27 cellular contexts compared by ENCODE assay signal in genomic region chr16:86898386-86898785, GRCh38.
"Had no signal": no experiment of that assay in that cellular context is flagged by ENCODE, and none has a peak within 500 bp of the region (broad histone marks: within the 10 kb centered on the region; RNA-seq: fewer than 3 reads in every experiment).

No MANE protein-coding gene starts in this region.

- FAIRE-seq: endometrium, islet of Langerhans, urothelium cell line had no signal

- H3K4me2 ChIP-seq: smooth muscle cell had no signal

- H3K4me3 Mint-ChIP-seq: effector memory CD8-positive, alpha-beta T cell; natural killer cell; stimulated activated effector memory CD8-positive, alpha-beta T cell treated with anti-CD3 and anti-CD28 coated beads, Interleukin-12 subunit alpha, Interleukin-12 subunit beta, amount 100 ng/mL, for 72 hours; type B pancreatic cell had no signal

- H3K4me3 ChIP-seq: esophagus squamous epithelium, heart right ventricle, left lung, lower lobe of right lung, neural progenitor cell, prostate gland, right atrium auricular region, smooth muscle cell, stomach, tibial artery had no signal

- H2AFZ ChIP-seq: neural progenitor cell had no signal

- H3K9ac ChIP-seq: neural progenitor cell had no signal

- H3K4me1 Mint-ChIP-seq: natural killer cell; stimulated activated effector memory CD8-positive, alpha-beta T cell treated with anti-CD3 and anti-CD28 coated beads, Interleukin-12 subunit alpha, Interleukin-12 subunit beta, amount 100 ng/mL, for 72 hours had no signal

- H3K9me3 Mint-ChIP-seq: effector memory CD8-positive, alpha-beta T cell; natural killer cell; neural progenitor cell; stimulated activated effector memory CD8-positive, alpha-beta T cell treated with anti-CD3 and anti-CD28 coated beads, Interleukin-12 subunit alpha, Interleukin-12 subunit beta, amount 100 ng/mL, for 72 hours; type B pancreatic cell had no signal

- ATAC-seq: effector memory CD8-positive, alpha-beta T cell; heart right ventricle; left cardiac atrium; left lung; lower lobe of right lung; natural killer cell; sciatic nerve; stimulated activated effector memory CD8-positive, alpha-beta T cell treated with anti-CD3 and anti-CD28 coated beads, Interleukin-12 subunit alpha, Interleukin-12 subunit beta, amount 100 ng/mL, for 72 hours had no signal

- H3K4me1 ChIP-seq: esophagus squamous epithelium, left lung, lower lobe of right lung, prostate gland, right atrium auricular region, stomach had no signal

- H3K9me3 ChIP-seq: esophagus squamous epithelium, heart right ventricle, left lung, lower lobe of right lung, prostate gland, right atrium auricular region, stomach, tibial artery had no signal

- H3K27me3 ChIP-seq: neural progenitor cell, right atrium auricular region, tibial artery had no signal

- H3K36me3 ChIP-seq: esophagus squamous epithelium, heart right ventricle, left lung, lower lobe of right lung, neural progenitor cell, prostate gland, right atrium auricular region, stomach, tibial artery had no signal

- H3K36me3 Mint-ChIP-seq: natural killer cell; neural progenitor cell; stimulated activated effector memory CD8-positive, alpha-beta T cell treated with anti-CD3 and anti-CD28 coated beads, Interleukin-12 subunit alpha, Interleukin-12 subunit beta, amount 100 ng/mL, for 72 hours; type B pancreatic cell had no signal

- H3K27ac ChIP-seq: esophagus squamous epithelium, heart right ventricle, left lung, lower lobe of right lung, neural progenitor cell, prostate gland, right atrium auricular region, stomach, tibial artery had no signal

- H3K27ac Mint-ChIP-seq: effector memory CD8-positive, alpha-beta T cell; natural killer cell; neural progenitor cell; stimulated activated effector memory CD8-positive, alpha-beta T cell treated with anti-CD3 and anti-CD28 coated beads, Interleukin-12 subunit alpha, Interleukin-12 subunit beta, amount 100 ng/mL, for 72 hours; type B pancreatic cell had no signal

- DNase-seq: cortex of kidney; effector memory CD8-positive, alpha-beta T cell; erythroblast; esophagus squamous epithelium; foreskin melanocyte; glutamatergic neuron; heart right ventricle; hippocampal formation; left cardiac atrium; left lung; lower lobe of right lung; natural killer cell; stimulated activated CD4-positive, alpha-beta T cell treated with anti-CD3 and anti-CD28 coated beads, Interleukin-2, amount 100 ng/mL, for 24 hours; stimulated activated CD4-positive, alpha-beta T cell treated with anti-CD3 and anti-CD28 coated beads, Interleukin-4, amount 100 ng/mL, for 24 hours; stimulated activated naive CD4-positive, alpha-beta T cell treated with Interleukin-2 at 50 U/mL for 16 hours; stomach had no signal
